In genomic region chr10:72127571-72127970, GRCh38 we compare ENCODE assay signal across 27 cellular contexts.
"Had no signal": no experiment of that assay in that cellular context is flagged by ENCODE, and none has a peak within 500 bp of the region (broad histone marks: within the 10 kb centered on the region; RNA-seq: fewer than 3 reads in every experiment).

No MANE protein-coding gene starts in this region.

- H3K27ac Mint-ChIP-seq: natural killer cell treated with Interleukin-12 subunit alpha and Interleukin-12 subunit beta and Interleukin-15 and Interleukin-18, amount 100 ng/mL, for 72 hours; stimulated activated naive B cell treated with anti-CD40 and anti-IgM and Interleukin-4, amounts not matched to agents 10 μg/mL and 1 μg/mL and 100 μg/mL, for 72 hours had no signal

- H2AFZ ChIP-seq: hepatocyte had no signal

- H3K36me3 ChIP-seq: ovary, prostate gland, uterus had no signal

- DNase-seq: islet precursor cell; left ventricle myocardium inferior; midbrain; mucosa of descending colon; naive thymus-derived CD4-positive, alpha-beta T cell; ovary; retina; right cardiac atrium; stimulated activated CD4-positive, alpha-beta T cell treated with anti-CD3 and anti-CD28 coated beads, Interleukin-12 subunit alpha, Interleukin-12 subunit beta, amount 100 ng/mL, for 4 hours; stimulated activated CD4-positive, alpha-beta T cell treated with anti-CD3 and anti-CD28 coated beads, Interleukin-15, amount 100 ng/mL, for 24 hours; stimulated activated CD4-positive, alpha-beta T cell treated with anti-CD3 and anti-CD28 coated beads, Interleukin-2, amount 100 ng/mL, for 24 hours; stimulated activated CD4-positive, alpha-beta T cell treated with anti-CD3 and anti-CD28 coated beads, Interleukin-4, amount 100 ng/mL, for 1 hour; stimulated activated naive B cell treated with anti-CD40 and anti-IgM and Interleukin-4, amounts not matched to agents 10 μg/mL and 1 μg/mL and 100 μg/mL, for 72 hours; stimulated activated naive CD8-positive, alpha-beta T cell treated with anti-CD3 and anti-CD28 coated beads, Interleukin-15, Interleukin-2, amounts not matched to agents 100 U/mL and 50 U/mL, for 24 hours; stomach; testis; tibial artery; trophoblast cell; upper lobe of right lung; uterus had no signal

- H3K27me3 ChIP-seq: hepatocyte, ovary, stomach, testis, tibial artery, upper lobe of right lung, uterus had no signal

- H3K36me3 Mint-ChIP-seq: natural killer cell treated with Interleukin-12 subunit alpha and Interleukin-12 subunit beta and Interleukin-15 and Interleukin-18, amount 100 ng/mL, for 72 hours had no signal

- H3K9me3 Mint-ChIP-seq: memory B cell; naive thymus-derived CD4-positive, alpha-beta T cell; natural killer cell treated with Interleukin-12 subunit alpha and Interleukin-12 subunit beta and Interleukin-15 and Interleukin-18, amount 100 ng/mL, for 72 hours; stimulated activated naive B cell treated with anti-CD40 and anti-IgM and Interleukin-4, amounts not matched to agents 10 μg/mL and 1 μg/mL and 100 μg/mL, for 72 hours had no signal

- H3K27me3 Mint-ChIP-seq: memory B cell; naive thymus-derived CD4-positive, alpha-beta T cell; natural killer cell treated with Interleukin-12 subunit alpha and Interleukin-12 subunit beta and Interleukin-15 and Interleukin-18, amount 100 ng/mL, for 72 hours; stimulated activated naive B cell treated with anti-CD40 and anti-IgM and Interleukin-4, amounts not matched to agents 10 μg/mL and 1 μg/mL and 100 μg/mL, for 72 hours had no signal

- H3K4me3 Mint-ChIP-seq: memory B cell; naive thymus-derived CD4-positive, alpha-beta T cell; natural killer cell treated with Interleukin-12 subunit alpha and Interleukin-12 subunit beta and Interleukin-15 and Interleukin-18, amount 100 ng/mL, for 72 hours; stimulated activated naive B cell treated with anti-CD40 and anti-IgM and Interleukin-4, amounts not matched to agents 10 μg/mL and 1 μg/mL and 100 μg/mL, for 72 hours had no signal

- H3K79me2 ChIP-seq: hepatocyte had no signal

- H3K4me3 ChIP-seq: hepatocyte, left ventricle myocardium inferior, lung, mucosa of descending colon, ovary, prostate gland, skin epidermis, stomach, testis, tibial artery, upper lobe of right lung, uterus had no signal

- H3K9me3 ChIP-seq: left ventricle myocardium inferior, mucosa of descending colon, ovary, prostate gland, stomach, testis, tibial artery, upper lobe of right lung, uterus had no signal

- H3K4me2 ChIP-seq: hepatocyte had no signal

- H3K27ac ChIP-seq: hepatocyte, left ventricle myocardium inferior, ovary, prostate gland, skin epidermis, stomach, testis, tibial artery, upper lobe of right lung, uterus had no signal

- ATAC-seq: mucosa of descending colon; naive thymus-derived CD4-positive, alpha-beta T cell; natural killer cell treated with Interleukin-12 subunit alpha and Interleukin-12 subunit beta and Interleukin-15 and Interleukin-18, amount 100 ng/mL, for 72 hours; right cardiac atrium; sciatic nerve; stimulated activated naive B cell treated with anti-CD40 and anti-IgM and Interleukin-4, amounts not matched to agents 10 μg/mL and 1 μg/mL and 100 μg/mL, for 72 hours; stimulated activated naive CD8-positive, alpha-beta T cell treated with anti-CD3 and anti-CD28 coated beads, Interleukin-15, Interleukin-2, amounts not matched to agents 100 U/mL and 50 U/mL, for 24 hours; upper lobe of right lung had no signal

- H3K4me1 ChIP-seq: prostate gland, upper lobe of right lung, uterus had no signal
